Comparison of ENCODE assay signal across 11 cellular contexts in the genomic region with DNA sequence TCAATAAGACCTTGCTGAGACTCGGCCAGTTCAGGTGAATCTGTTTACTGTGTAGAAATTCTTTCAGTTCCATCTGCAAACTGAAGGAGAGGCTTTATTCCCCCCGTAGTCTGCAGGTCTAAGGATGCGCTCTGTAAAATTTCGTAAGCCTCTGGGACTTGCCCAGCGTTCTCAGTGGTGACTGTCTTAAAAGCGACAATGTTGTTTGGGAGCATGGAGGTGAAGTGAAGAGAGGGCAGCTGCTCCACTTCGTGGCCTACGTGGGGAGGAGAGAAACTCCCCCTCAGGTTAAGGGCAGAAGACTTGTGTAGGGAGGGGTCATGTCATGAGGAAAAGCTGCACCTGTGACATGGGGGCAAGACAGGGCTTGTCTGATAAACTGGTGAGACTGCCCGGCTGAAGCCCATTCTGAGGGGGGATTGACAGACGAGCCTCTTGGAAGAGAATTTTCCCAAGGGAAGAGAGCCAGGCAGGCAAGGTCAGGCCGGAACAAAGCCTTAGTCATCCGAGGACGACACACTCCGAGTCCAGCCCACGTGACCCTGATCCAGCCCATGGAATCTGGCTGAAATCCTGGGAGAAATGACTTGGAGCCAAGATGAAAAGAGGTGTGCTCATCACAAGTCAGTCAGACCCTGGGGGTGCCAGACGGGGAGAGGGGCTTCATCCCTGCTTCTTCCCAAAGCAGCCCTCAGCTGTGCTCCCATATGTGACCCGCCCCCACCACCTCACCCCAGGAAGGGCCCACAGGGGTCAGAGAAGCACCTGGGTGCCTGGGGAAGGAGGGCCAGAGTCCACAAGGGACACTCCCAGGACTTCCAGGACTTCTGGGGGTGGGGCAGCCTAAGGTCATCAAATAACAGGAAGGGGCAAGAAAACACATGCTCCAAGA.
DNase-seq lines count a peak whose midpoint lies in the region; ATAC-seq and TF ChIP-seq lines count a peak whose summit lies in the region.
"Had no signal": no experiment of that assay in that cellular context is flagged by ENCODE, and none has a peak within 500 bp of the region (broad histone marks: within the 10 kb centered on the region; RNA-seq: fewer than 3 reads in every experiment).

No MANE protein-coding gene starts in this region.

- no peaks in the 10 kb centered on the region for H3K9me3 Mint-ChIP-seq in activated naive CD8-positive, alpha-beta T cell treated with anti-CD3 and anti-CD28 coated beads, Interleukin-2, amount 50 U/mL, for 24 hours

- no peaks in the 10 kb centered on the region for H3K27me3 ChIP-seq in RWPE2 (ENCODE audit: insufficient read depth, poor library complexity, severe bottlenecking)
- no peaks in the 10 kb centered on the region for H3K27me3 ChIP-seq in fibroblast of lung (ENCODE audit: control insufficient read depth, insufficient read depth, low read length)
- H3K27me3 ChIP-seq in ascending aorta = no peaks in the 10 kb centered on the region

- no peaks in the 10 kb centered on the region for H3K4me1 Mint-ChIP-seq in activated naive CD8-positive, alpha-beta T cell treated with anti-CD3 and anti-CD28 coated beads, Interleukin-2, amount 50 U/mL, for 24 hours

- H3K4me3 Mint-ChIP-seq in activated naive CD8-positive, alpha-beta T cell treated with anti-CD3 and anti-CD28 coated beads, Interleukin-2, amount 50 U/mL, for 24 hours = no peak overlapping the region

- peak; percentile 89 for ATAC-seq in RWPE2 (ENCODE audit: low read depth)
- no peak for ATAC-seq in activated naive CD8-positive, alpha-beta T cell treated with anti-CD3 and anti-CD28 coated beads, Interleukin-2, amount 50 U/mL, for 24 hours

- H3K27me3 Mint-ChIP-seq in activated naive CD8-positive, alpha-beta T cell treated with anti-CD3 and anti-CD28 coated beads, Interleukin-2, amount 50 U/mL, for 24 hours = peaks cover 2% of the 10 kb centered on the region

- H2AFZ ChIP-seq in fibroblast of lung (ENCODE audit: low read length) = no peak overlapping the region

- H3K4me1 ChIP-seq in RWPE2 (ENCODE audit: insufficient read depth, poor library complexity, severe bottlenecking) = peaks cover 12% of the 10 kb centered on the region
- peaks cover 6% of the 10 kb centered on the region for H3K4me1 ChIP-seq in fibroblast of lung (ENCODE audit: control insufficient read depth, extremely low read depth, insufficient read depth, low read length)
- no peaks in the 10 kb centered on the region for H3K4me1 ChIP-seq in ascending aorta

- no peak overlapping the region for H3K27ac Mint-ChIP-seq in activated naive CD8-positive, alpha-beta T cell treated with anti-CD3 and anti-CD28 coated beads, Interleukin-2, amount 50 U/mL, for 24 hours

- H3K27ac ChIP-seq in RWPE2 (ENCODE audit: poor library complexity, severe bottlenecking) (peak overlapping the region; percentile 33), fibroblast of lung (ENCODE audit: insufficient read depth, low read length) (no peak overlapping the region), ascending aorta (no peak overlapping the region)

- intact Hi-C loops in ascending aorta (cut with DNase I) = no loop called here

- no peaks in the 10 kb centered on the region for H3K36me3 Mint-ChIP-seq in activated naive CD8-positive, alpha-beta T cell treated with anti-CD3 and anti-CD28 coated beads, Interleukin-2, amount 50 U/mL, for 24 hours (ENCODE audit: low read depth)

- no peaks in the 10 kb centered on the region for H3K36me3 ChIP-seq in RWPE2 (ENCODE audit: low read depth)
- no peaks in the 10 kb centered on the region for H3K36me3 ChIP-seq in fibroblast of lung (ENCODE audit: control insufficient read depth, insufficient read depth, low read length)
- H3K36me3 ChIP-seq in ascending aorta = no peaks in the 10 kb centered on the region

- DNase-seq in DMS 273 treated with DMSO at 0.1 percent for 48 hours (lab: John Stamatoyannopoulos, UW) = peak; percentile 7
- DNase-seq in RWPE2 (ENCODE audit: low spot score) = peak; percentile 88
- DNase-seq in fibroblast of lung (ENCODE audit: low read depth in 2 of 2) = peak; percentile 84 to 86
- DNase-seq in myocyte (ENCODE audit: low read depth) = peak; percentile 22
- no peak for DNase-seq in activated naive CD8-positive, alpha-beta T cell treated with anti-CD3 and anti-CD28 coated beads, Interleukin-2, amount 50 U/mL, for 24 hours
- no peak for DNase-seq in NCI-H1092 (lab: John Stamatoyannopoulos, UW)
- DNase-seq in ascending aorta (ENCODE audit: low spot score in 2 of 2) = no peak
- no peak for DNase-seq in activated gamma-delta T cell (lab: John Stamatoyannopoulos, UW)
- DNase-seq: activated T-cell treated with anti-CD3 and anti-CD28 coated beads, Interleukin-2, amount 50 U/mL, for 48 hours; NCI-H2029 treated with DMSO at 0.1 percent for 48 hours had no signal

- H3K79me2 ChIP-seq in fibroblast of lung (ENCODE audit: control insufficient read depth, insufficient read depth, low read length) = no peaks in the 10 kb centered on the region

- H3K4me3 ChIP-seq in RWPE2 (ENCODE audit: severe bottlenecking) = no peak overlapping the region
- H3K4me3 ChIP-seq in fibroblast of lung (replicated peaks in 1 of 4; ENCODE audit: control extremely low read depth in 1 of 4, insufficient read depth in 1 of 4, low read depth in 3 of 4, low read length in 4 of 4) = no peak overlapping the region
- no peak overlapping the region for H3K4me3 ChIP-seq in ascending aorta
- H3K4me3 ChIP-seq: lung had no signal

- no peaks in the 10 kb centered on the region for H4K20me1 ChIP-seq in fibroblast of lung (ENCODE audit: control insufficient read depth, extremely low read depth, insufficient read depth, low read length)

- H3K9ac ChIP-seq in fibroblast of lung (ENCODE audit: insufficient read depth, low read length) = no peak overlapping the region

- TF ChIP-seq CTCF in RWPE2 (IDR thresholded peaks at IDR 0.05; ENCODE audit: poor library complexity, severe bottlenecking) (no peak), fibroblast of lung (conservative IDR thresholded peaks at IDR 0.05 in 1 of 2, IDR thresholded peaks at IDR 0.05 in 1 of 2; ENCODE audit: low read depth in 1 of 2, low read length in 2 of 2) (no peak), ascending aorta (IDR thresholded peaks at IDR 0.05) (no peak)

- no peak overlapping the region for H3K4me2 ChIP-seq in fibroblast of lung (ENCODE audit: extremely low read depth, insufficient read depth, low read length)

- H3K9me3 ChIP-seq in RWPE2 (ENCODE audit: severe bottlenecking) = no peaks in the 10 kb centered on the region
- H3K9me3 ChIP-seq in fibroblast of lung (ENCODE audit: control insufficient read depth, insufficient read depth, low read depth, low read length) = no peaks in the 10 kb centered on the region
- no peaks in the 10 kb centered on the region for H3K9me3 ChIP-seq in ascending aorta

Comparison
In these comparisons a context has a peak if more than half of its experiments do, and no peak if none do; other contexts are left out.
1. DNase-seq: peak in DMS 273 treated with DMSO at 0.1 percent for 48 hours (single experiment), RWPE2 (single experiment), fibroblast of lung (2 of 2) and myocyte (single experiment); none in activated naive CD8-positive, alpha-beta T cell treated with anti-CD3 and anti-CD28 coated beads, Interleukin-2, amount 50 U/mL, for 24 hours (single experiment), NCI-H1092 (single experiment), ascending aorta (0 of 2) and activated gamma-delta T cell (single experiment).